ENCODE assay signal across 8 cellular contexts in genomic region chr2:69559696-69560482, GRCh38.
A peak's percentile ranks its signal among the peaks of the same experiment; 100 is the strongest.
DNase-seq lines count a peak whose midpoint lies in the region; ATAC-seq and TF ChIP-seq lines count a peak whose summit lies in the region.

No MANE protein-coding gene starts in this region.

- no peak overlapping the region for H3K4me2 ChIP-seq in DOHH2 (ENCODE audit: low read length)

- H3K36me3 ChIP-seq in DOHH2 (ENCODE audit: control insufficient read depth, low read length) (no peaks in the 10 kb centered on the region), heart left ventricle (peaks cover 0 to 8% (median 0%) of the 10 kb centered on the region in 9 donors), sigmoid colon (no peaks in the 10 kb centered on the region)

- intact Hi-C loops in activated CD8-positive, alpha-beta T cell treated with anti-CD3 and anti-CD28 coated beads for 36 hours (cut with micrococcal nuclease) = loop anchor here (2.0 to 5.0 kb wide), 2 partner anchors 82 to 155 kb away; partner anchors contain the start of gene AAK1
- intact Hi-C loops in heart left ventricle (cut with DNase I) (loop anchor here (1.0 to 10.0 kb wide), 12 partner anchors 67 to 275 kb away; partner anchors contain the start of genes AAK1 (in 6 of the 10) and GMCL1 (in 2 of the 10)), sigmoid colon (cut with DNase I) (loop anchor here (2.0 to 5.0 kb wide), 2 partner anchors 82 to 155 kb away; partner anchors contain the start of gene AAK1)

- peak; percentile 37 for DNase-seq in NCI-H2029 treated with DMSO at 0.1 percent for 48 hours (lab: John Stamatoyannopoulos, UW)
- DNase-seq in activated CD8-positive, alpha-beta T cell treated with anti-CD3 and anti-CD28 coated beads for 36 hours = peak; percentile 33
- DNase-seq in heart left ventricle = no peak
- DNase-seq in sigmoid colon = no peak

- no peaks in the 10 kb centered on the region for H3K9me2 ChIP-seq in DOHH2 (replicated peaks; ENCODE audit: control insufficient read depth, low read length)

- peaks cover 28% of the 10 kb centered on the region for H3K27me3 ChIP-seq in DOHH2 (ENCODE audit: control insufficient read depth, low read length)
- H3K27me3 ChIP-seq in heart left ventricle = no peaks in the 10 kb centered on the region
- no peaks in the 10 kb centered on the region for H3K27me3 ChIP-seq in sigmoid colon

- CTCF ChIA-PET in activated CD8-positive, alpha-beta T cell treated with anti-CD3 and anti-CD28 coated beads for 36 hours (lab: Charles Lee) = interaction anchor here (0.6 to 4.5 kb wide), 22 partner anchors 11 to 196 kb away, joined by 3 to 33 read pairs (median 3); partner anchors contain the start of gene ANXA4

- H3K27ac ChIP-seq in DOHH2 (ENCODE audit: low read depth, low read length) (no peak overlapping the region), heart left ventricle (peak overlapping the region in 4 of 12 donors; percentile 4 to 47 (median 31)), sigmoid colon (no peak overlapping the region)

- H3K9me3 ChIP-seq in DOHH2 (ENCODE audit: control insufficient read depth, insufficient read depth, low read length) (no peaks in the 10 kb centered on the region), heart left ventricle (no peaks in the 10 kb centered on the region), sigmoid colon (no peaks in the 10 kb centered on the region)

- 44 to 61% (median 51%) methylated on average over 6 of the region's 6 CpGs for WGBS in heart left ventricle, 4 donors
- WGBS in sigmoid colon, 2 donors = 56 to 75% methylated on average over 6 of the region's 6 CpGs

- TF ChIP-seq POLR2A in heart left ventricle (IDR thresholded peaks at IDR 0.05) (no peak), sigmoid colon (IDR thresholded peaks at IDR 0.05) (no peak)

- H3K4me3 Mint-ChIP-seq in activated CD8-positive, alpha-beta T cell treated with anti-CD3 and anti-CD28 coated beads for 36 hours = no peak overlapping the region

- H3K4me1 ChIP-seq in DOHH2 (ENCODE audit: control insufficient read depth, low read length) = no peaks in the 10 kb centered on the region
- H3K4me1 ChIP-seq in heart left ventricle = peaks cover 9 to 62% (median 38%) of the 10 kb centered on the region in 12 donors
- H3K4me1 ChIP-seq in sigmoid colon = peaks cover 0 to 25% (median 11%) of the 10 kb centered on the region in 4 donors

- H4K20me1 ChIP-seq in DOHH2 (ENCODE audit: control insufficient read depth, insufficient read depth, low read depth, low read length) = no peaks in the 10 kb centered on the region

- no peaks in the 10 kb centered on the region for H3K79me2 ChIP-seq in DOHH2 (ENCODE audit: control insufficient read depth, low read length)

- H3K4me3 ChIP-seq in DOHH2 (ENCODE audit: low read length) = no peak overlapping the region
- no peak overlapping the region for H3K4me3 ChIP-seq in heart left ventricle
- H3K4me3 ChIP-seq in sigmoid colon = no peak overlapping the region

- peak; percentile 66 for TF ChIP-seq CTCF in DOHH2 (IDR thresholded peaks at IDR 0.05; ENCODE audit: low read depth, low read length, poor library complexity, severe bottlenecking)
- peak; percentile 72 for TF ChIP-seq CTCF in activated CD8-positive, alpha-beta T cell treated with anti-CD3 and anti-CD28 coated beads for 36 hours (IDR thresholded peaks at IDR 0.05)
- TF ChIP-seq CTCF in heart left ventricle (IDR thresholded peaks at IDR 0.05) = peak; percentile 49 to 75 (median 66)
- peak; percentile 12 to 55 (median 42) for TF ChIP-seq CTCF in sigmoid colon (IDR thresholded peaks at IDR 0.05)

- POLR2A ChIA-PET in activated CD8-positive, alpha-beta T cell treated with anti-CD3 and anti-CD28 coated beads for 36 hours (lab: Charles Lee) = interaction anchor here (0.6 to 1.3 kb wide), 3 partner anchors 11 to 157 kb away, joined by 3 to 6 read pairs (median 3); no protein-coding TSS in a partner anchor

- TF ChIP-seq EP300 in sigmoid colon (IDR thresholded peaks at IDR 0.05) = no peak

- H3K4me1 Mint-ChIP-seq in activated CD8-positive, alpha-beta T cell treated with anti-CD3 and anti-CD28 coated beads for 36 hours (ENCODE audit: low read depth) = peaks cover 75% of the 10 kb centered on the region

- no peaks in the 10 kb centered on the region for H3K27me3 Mint-ChIP-seq in activated CD8-positive, alpha-beta T cell treated with anti-CD3 and anti-CD28 coated beads for 36 hours

- ATAC-seq in GM21723 (IDR thresholded peaks at IDR 0.05; ENCODE audit: unreplicated experiment) (peak; percentile 67), heart left ventricle (peak; percentile 30 to 81 (median 77)), HG02884 (IDR thresholded peaks at IDR 0.05; ENCODE audit: unreplicated experiment) (no peak), HG03571 (IDR thresholded peaks at IDR 0.05; ENCODE audit: unreplicated experiment) (no peak)
- peak; percentile 84 for ATAC-seq in activated CD8-positive, alpha-beta T cell treated with anti-CD3 and anti-CD28 coated beads for 36 hours

- no peaks in the 10 kb centered on the region for H3F3A ChIP-seq in DOHH2 (ENCODE audit: control insufficient read depth, insufficient read depth)

- H3K36me3 Mint-ChIP-seq in activated CD8-positive, alpha-beta T cell treated with anti-CD3 and anti-CD28 coated beads for 36 hours (ENCODE audit: low read depth) = peaks cover 14% of the 10 kb centered on the region

- H3K27ac Mint-ChIP-seq in activated CD8-positive, alpha-beta T cell treated with anti-CD3 and anti-CD28 coated beads for 36 hours = peak overlapping the region; percentile 67

- H3K9me3 Mint-ChIP-seq in activated CD8-positive, alpha-beta T cell treated with anti-CD3 and anti-CD28 coated beads for 36 hours = no peaks in the 10 kb centered on the region

Comparison
In these comparisons a context has a peak if more than half of its experiments do, and no peak if none do; other contexts are left out.
1. ATAC-seq: peak in GM21723 (single experiment), activated CD8-positive, alpha-beta T cell treated with anti-CD3 and anti-CD28 coated beads for 36 hours (single experiment) and heart left ventricle (4 of 4); none in HG02884 (single experiment) and HG03571 (single experiment).
2. DNase-seq: peak in NCI-H2029 treated with DMSO at 0.1 percent for 48 hours (single experiment) and activated CD8-positive, alpha-beta T cell treated with anti-CD3 and anti-CD28 coated beads for 36 hours (single experiment); none in heart left ventricle (0 of 5) and sigmoid colon (single experiment).
3. Peak in every context shown above with its lines, with median percentiles within 50 percentile points of each other: CTCF ChIP-seq.